ENCODE assay signal across 10 cellular contexts in genomic region chr9:124652203-124652992, GRCh38.
DNase-seq lines count a peak whose midpoint lies in the region; FAIRE-seq and TF ChIP-seq lines count a peak whose summit lies in the region.
"Had no signal": no experiment of that assay in that cellular context is flagged by ENCODE, and none has a peak within 500 bp of the region (broad histone marks: within the 10 kb centered on the region; RNA-seq: fewer than 3 reads in every experiment).

No MANE protein-coding gene starts in this region.

- DNase-seq in AG04450 (ENCODE audit: low read depth, low spot score) (peak; percentile 44), LHCN-M2 (ENCODE audit: low read depth) (peak; percentile 72), brain microvascular endothelial cell (peak; percentile 44), keratinocyte (ENCODE audit: low read depth, low spot score) (peak; percentile 78), NCI-H2029 treated with DMSO at 0.1 percent for 48 hours (lab: John Stamatoyannopoulos, UW) (no peak), H7 (no peak), pons (ENCODE audit: low spot score) (no peak), OCI-M1 (lab: John Stamatoyannopoulos, UW) (no peak)

- H3K79me2 ChIP-seq in keratinocyte (ENCODE audit: control insufficient read depth, insufficient read depth, low read length): no peaks in the 10 kb centered on the region

- H3K9me3 ChIP-seq in AG04450 (ENCODE audit: control insufficient read depth, insufficient read depth, low read length) (no peaks in the 10 kb centered on the region), keratinocyte (ENCODE audit: control insufficient read depth, low read depth, low read length) (no peaks in the 10 kb centered on the region)

- H2AFZ ChIP-seq in keratinocyte (ENCODE audit: control insufficient read depth, low read length): no peak overlapping the region

- POLR2A ChIA-PET in AG04450 (lab: Yijun Ruan, JAX): interaction anchor here (0.6 to 1.3 kb wide), 2 partner anchors 59 to 253 kb away, joined by 4 to 5 read pairs; no protein-coding TSS in a partner anchor

- peaks cover 34% of the 10 kb centered on the region for H3K4me1 ChIP-seq in keratinocyte (ENCODE audit: control insufficient read depth, extremely low read depth, insufficient read depth, low read length)

- dilution Hi-C loops in keratinocyte (cut with MboI; ENCODE audit: extremely low pct_ligation_motif_present, low sequenced_read_pairs): no loop called here

- CTCF ChIA-PET in AG04450 (lab: Charles Lee): interaction anchor here (0.6 to 3.3 kb wide), 5 partner anchors 14 to 273 kb away, joined by 3 to 19 read pairs (median 4); no protein-coding TSS in a partner anchor

- TF ChIP-seq CTCF in AG04450 (IDR thresholded peaks at IDR 0.05; ENCODE audit: low read depth, low read length) (no peak), brain microvascular endothelial cell (IDR thresholded peaks at IDR 0.05; ENCODE audit: low read depth, low read length, missing control alignments) (no peak), keratinocyte (optimal IDR thresholded peaks at IDR 0.05 in 1 of 3, IDR thresholded peaks at IDR 0.05 in 1 of 3, conservative IDR thresholded peaks at IDR 0.05 in 1 of 3; ENCODE audit: extremely low read depth in 1 of 3, insufficient read depth in 2 of 3, low read length in 3 of 3) (no peak)

- H3K27ac ChIP-seq in AG04450 (ENCODE audit: low read depth, low read length) (no peak overlapping the region), brain microvascular endothelial cell (peak overlapping the region; percentile 23), keratinocyte (ENCODE audit: control insufficient read depth, insufficient read depth, low read length) (peak overlapping the region; percentile 85)
- H3K27ac ChIP-seq: C4-2B had no signal

- no peaks in the 10 kb centered on the region for H3K9me1 ChIP-seq in keratinocyte (ENCODE audit: control insufficient read depth, extremely low read depth, insufficient read depth, low read length)

- FAIRE-seq in keratinocyte (lab: Jason Lieb, UNC): peak; percentile 87
- FAIRE-seq: GM18507 had no signal

- peak overlapping the region; percentile 33 for H3K9ac ChIP-seq in keratinocyte (ENCODE audit: control insufficient read depth, extremely low read depth, insufficient read depth, low read length)

- H4K20me1 ChIP-seq in keratinocyte (ENCODE audit: control insufficient read depth, extremely low read depth, insufficient read depth, low read length): no peaks in the 10 kb centered on the region

- H3K4me3 ChIP-seq in AG04450 (ENCODE audit: low read depth, low read length): no peak overlapping the region
- no peak overlapping the region for H3K4me3 ChIP-seq in brain microvascular endothelial cell (ENCODE audit: low read depth, low read length)
- peak overlapping the region in 2 of 3 experiments; percentile 22 to 39 for H3K4me3 ChIP-seq in keratinocyte (ENCODE audit: control insufficient read depth in 2 of 3, extremely low read depth in 1 of 3, insufficient read depth in 2 of 3, low read depth in 1 of 3, low read length in 3 of 3)
- H3K4me3 ChIP-seq in H7 (ENCODE audit: insufficient read depth, low read depth, low read length): no peak overlapping the region

- H3K36me3 ChIP-seq in brain microvascular endothelial cell (replicated peaks) (no peaks in the 10 kb centered on the region), keratinocyte (ENCODE audit: control insufficient read depth in 2 of 2, extremely low read depth in 1 of 2, insufficient read depth in 2 of 2, low read length in 2 of 2) (no peaks in the 10 kb centered on the region), H7 (replicated peaks; ENCODE audit: control insufficient read depth, insufficient read depth, low read length) (no peaks in the 10 kb centered on the region)

- H3K4me2 ChIP-seq in keratinocyte (ENCODE audit: control insufficient read depth, extremely low read depth, insufficient read depth, low read depth, low read length): peak overlapping the region; percentile 69

- H3K27me3 ChIP-seq in AG04450 (ENCODE audit: control insufficient read depth, insufficient read depth, low read length) (no peaks in the 10 kb centered on the region), brain microvascular endothelial cell (replicated peaks) (no peaks in the 10 kb centered on the region), keratinocyte (ENCODE audit: control insufficient read depth, extremely low read depth, insufficient read depth, low read length) (no peaks in the 10 kb centered on the region), H7 (ENCODE audit: control insufficient read depth, insufficient read depth, low read length) (no peaks in the 10 kb centered on the region)

- in situ Hi-C loops in brain microvascular endothelial cell (cut with HindIII; ENCODE audit: low pct_ligation_motif_present, low sequenced_read_pairs): no loop called here

Comparison
In these comparisons a context has a peak if more than half of its experiments do, and no peak if none do; other contexts are left out.
1. DNase-seq: peak in AG04450 (single experiment), LHCN-M2 (single experiment), brain microvascular endothelial cell (single experiment) and keratinocyte (single experiment); none in NCI-H2029 treated with DMSO at 0.1 percent for 48 hours (single experiment), H7 (single experiment), pons (single experiment) and OCI-M1 (single experiment).
2. H3K4me3 ChIP-seq: peak in keratinocyte (2 of 3); none in AG04450 (single experiment), brain microvascular endothelial cell (single experiment) and H7 (single experiment).